ENCODE assay signal across 9 cellular contexts in genomic region chr12:123387508-123388217, GRCh38. TPM values are rescaled to one million over a fixed set of nuclear protein-coding genes. Genes with fewer than 3 reads are reported as not detected.
DNase-seq lines count a peak whose midpoint lies in the region; ATAC-seq and TF ChIP-seq lines count a peak whose summit lies in the region.
"Had no signal": no experiment of that assay in that cellular context is flagged by ENCODE, and none has a peak within 500 bp of the region (broad histone marks: within the 10 kb centered on the region; RNA-seq: fewer than 3 reads in every experiment).

No MANE protein-coding gene starts in this region.

- no peaks in the 10 kb centered on the region for H3K27me3 Mint-ChIP-seq in chondrocyte (ENCODE audit: low read depth)
- H3K27me3 Mint-ChIP-seq in natural killer cell treated with Interleukin-12 subunit alpha and Interleukin-12 subunit beta and Interleukin-15 and Interleukin-18, amount 100 ng/mL, for 72 hours, result no peaks in the 10 kb centered on the region

- DNase-seq in BE2C (no peak), MM.1S (no peak), chondrocyte (ENCODE audit: low spot score) (no peak), GM10266 (ENCODE audit: extremely low spot score) (no peak), NCI-H2227 (lab: John Stamatoyannopoulos, UW; ENCODE audit: unreplicated experiment) (no peak), NCI-H2081 (lab: John Stamatoyannopoulos, UW) (no peak)
- no peak for DNase-seq in natural killer cell treated with Interleukin-12 subunit alpha and Interleukin-12 subunit beta and Interleukin-15 and Interleukin-18, amount 100 ng/mL, for 72 hours (ENCODE audit: low spot score)
- DNase-seq: activated effector memory CD4-positive, alpha-beta T cell treated with Interleukin-2 at 50 U/mL for 16 hours had no signal

- H3K36me3 ChIP-seq in BE2C, result peaks cover 24% of the 10 kb centered on the region
- no peaks in the 10 kb centered on the region for H3K36me3 ChIP-seq in MM.1S (replicated peaks; ENCODE audit: insufficient read depth, low read length)

- H3K4me1 Mint-ChIP-seq in chondrocyte (ENCODE audit: low read depth), result peaks cover 43% of the 10 kb centered on the region
- peaks cover 36 to 43% of the 10 kb centered on the region in 2 donors for H3K4me1 Mint-ChIP-seq in natural killer cell treated with Interleukin-12 subunit alpha and Interleukin-12 subunit beta and Interleukin-15 and Interleukin-18, amount 100 ng/mL, for 72 hours (ENCODE audit: low read depth in 2 of 2)

- H3K79me2 ChIP-seq in MM.1S (ENCODE audit: low read length), result peaks cover 41% of the 10 kb centered on the region

- no peak for ATAC-seq in natural killer cell treated with Interleukin-12 subunit alpha and Interleukin-12 subunit beta and Interleukin-15 and Interleukin-18, amount 100 ng/mL, for 72 hours
- no peak for ATAC-seq in HG03095 (IDR thresholded peaks at IDR 0.05; ENCODE audit: unreplicated experiment)

- H2AFZ ChIP-seq in MM.1S (ENCODE audit: low read length), result peak overlapping the region; percentile 58; the same call in 1 of the 2 replicates

- peaks cover 6% of the 10 kb centered on the region for H3K36me3 Mint-ChIP-seq in chondrocyte (ENCODE audit: low read depth)
- peaks cover 17% of the 10 kb centered on the region for H3K36me3 Mint-ChIP-seq in natural killer cell treated with Interleukin-12 subunit alpha and Interleukin-12 subunit beta and Interleukin-15 and Interleukin-18, amount 100 ng/mL, for 72 hours

- peaks cover 4% of the 10 kb centered on the region for H3K4me1 ChIP-seq in BE2C
- H3K4me1 ChIP-seq in MM.1S (ENCODE audit: low read length), result peaks cover 10% of the 10 kb centered on the region

- TF ChIP-seq CTCF in BE2C (IDR thresholded peaks at IDR 0.05; ENCODE audit: low read depth, low read length) (no peak), MM.1S (IDR thresholded peaks at IDR 0.05; ENCODE audit: low read length) (no peak), chondrocyte (IDR thresholded peaks at IDR 0.05) (no peak), GM10266 (IDR thresholded peaks at IDR 0.05; ENCODE audit: control insufficient read depth, insufficient read depth, low read depth, missing control alignments) (no peak)

- no peaks in the 10 kb centered on the region for H4K20me1 ChIP-seq in MM.1S (ENCODE audit: insufficient read depth, low read length)

- H3K9me2 ChIP-seq in MM.1S (replicated peaks; ENCODE audit: insufficient read depth, low read length), result no peaks in the 10 kb centered on the region

- H3K4me3 Mint-ChIP-seq in chondrocyte (ENCODE audit: unreplicated experiment), result peak overlapping the region; percentile 75
- H3K4me3 Mint-ChIP-seq in natural killer cell treated with Interleukin-12 subunit alpha and Interleukin-12 subunit beta and Interleukin-15 and Interleukin-18, amount 100 ng/mL, for 72 hours, result peak overlapping the region; percentile 82

- H3F3A ChIP-seq in MM.1S (ENCODE audit: insufficient read depth, low read length), result peaks cover 10% of the 10 kb centered on the region; the same call in 1 of the 2 replicates

- H3K4me3 ChIP-seq in BE2C (ENCODE audit: low read depth, low read length) (peak overlapping the region; percentile 76), MM.1S (ENCODE audit: low read length) (peak overlapping the region; percentile 61)

- H3K27me3 ChIP-seq in BE2C (no peaks in the 10 kb centered on the region), MM.1S (replicated peaks; ENCODE audit: insufficient read depth, low read length) (no peaks in the 10 kb centered on the region)

- peak overlapping the region; percentile 56; the same call in 1 of the 2 replicates for H3K27ac ChIP-seq in MM.1S (ENCODE audit: low read length)

- peak overlapping the region; percentile 64 for H3K9ac ChIP-seq in MM.1S (ENCODE audit: low read length)

- H3K4me2 ChIP-seq in MM.1S (ENCODE audit: low read depth, low read length), result peak overlapping the region; percentile 78

- H3K9me3 ChIP-seq in BE2C, result no peaks in the 10 kb centered on the region
- no peaks in the 10 kb centered on the region for H3K9me3 ChIP-seq in MM.1S (replicated peaks; ENCODE audit: insufficient read depth, low read length)

- no peaks in the 10 kb centered on the region for H3K9me3 Mint-ChIP-seq in chondrocyte (ENCODE audit: low read depth)
- H3K9me3 Mint-ChIP-seq in natural killer cell treated with Interleukin-12 subunit alpha and Interleukin-12 subunit beta and Interleukin-15 and Interleukin-18, amount 100 ng/mL, for 72 hours, result no peaks in the 10 kb centered on the region

- peak overlapping the region; percentile 84 for H3K27ac Mint-ChIP-seq in chondrocyte (ENCODE audit: unreplicated experiment)
- peak overlapping the region; percentile 82 to 91 for H3K27ac Mint-ChIP-seq in natural killer cell treated with Interleukin-12 subunit alpha and Interleukin-12 subunit beta and Interleukin-15 and Interleukin-18, amount 100 ng/mL, for 72 hours

RNA-seq across cellular contexts. Expression of gene KMT5A, which starts 3.7 kb away (rescaled TPM):
- polyA plus RNA-seq in BE2C (2012; ENCODE audit: insufficient read depth, insufficient read length, low read depth), result 57.7 TPM
- 43.8 to 49.5 TPM (median 47.1 TPM) in 3 replicates for total RNA-seq in chondrocyte
- total RNA-seq in natural killer cell treated with Interleukin-12 subunit alpha and Interleukin-12 subunit beta and Interleukin-15 and Interleukin-18, amount 100 ng/mL, for 72 hours, result 10 to 100 TPM; 67.2 to 95.6 TPM

RNA-seq across cellular contexts. Expression of gene SBNO1, which starts 23.0 kb away (rescaled TPM):
- polyA plus RNA-seq in BE2C (2012; ENCODE audit: insufficient read depth, insufficient read length, low read depth), result 18.9 TPM
- total RNA-seq in chondrocyte, result 33.5 to 37.7 TPM (median 37.3 TPM) in 3 replicates
- 10 to 100 TPM; 44.8 to 49.0 TPM for total RNA-seq in natural killer cell treated with Interleukin-12 subunit alpha and Interleukin-12 subunit beta and Interleukin-15 and Interleukin-18, amount 100 ng/mL, for 72 hours

RNA-seq across cellular contexts. Expression of gene RILPL2, which starts 48.8 kb away (rescaled TPM):
- 1.9 TPM for polyA plus RNA-seq in BE2C (2012; ENCODE audit: insufficient read depth, insufficient read length, low read depth)
- 3.1 to 4.2 TPM (median 3.8 TPM) in 3 replicates for total RNA-seq in chondrocyte
- 10 to 100 TPM in 1 of 2 donors, 1 to 10 TPM in 1; 9.7 to 12.2 TPM for total RNA-seq in natural killer cell treated with Interleukin-12 subunit alpha and Interleukin-12 subunit beta and Interleukin-15 and Interleukin-18, amount 100 ng/mL, for 72 hours
